16 cellular contexts compared by ENCODE assay signal in genomic region chr14:24439257-24439656, GRCh38. TPM values are rescaled to one million over a fixed set of nuclear protein-coding genes. Genes with fewer than 3 reads are reported as not detected.
A peak's percentile ranks its signal among the peaks of the same experiment; 100 is the strongest.
DNase-seq lines count a peak whose midpoint lies in the region; ATAC-seq and TF ChIP-seq lines count a peak whose summit lies in the region.
"Had no signal": no experiment of that assay in that cellular context is flagged by ENCODE, and none has a peak within 500 bp of the region (broad histone marks: within the 10 kb centered on the region; RNA-seq: fewer than 3 reads in every experiment).

No MANE protein-coding gene starts in this region.

- H4K20me1 ChIP-seq in BLaER1 = no peaks in the 10 kb centered on the region; the same call in 1 of the 2 replicates

- no peak for TF ChIP-seq CTCF in natural killer cell (IDR thresholded peaks at IDR 0.05)

- H3K27ac ChIP-seq in BLaER1 = 0 out of 2 replicates have a peak overlapping the region, but pooled peaks have one; percentile 32
- no peak overlapping the region for H3K27ac ChIP-seq in CD4-positive, CD25-positive, alpha-beta regulatory T cell (ENCODE audit: insufficient read depth, low read length, poor library complexity, severe bottlenecking)

- H3K36me3 ChIP-seq in BLaER1 = peaks cover 45% of the 10 kb centered on the region
- peaks cover 39% of the 10 kb centered on the region for H3K36me3 ChIP-seq in CD4-positive, CD25-positive, alpha-beta regulatory T cell (ENCODE audit: control insufficient read depth, insufficient read depth, low read length)

- peaks cover 0 to 7% (median 0%) of the 10 kb centered on the region in 7 donors for H3K9me3 Mint-ChIP-seq in CD4-positive, CD25-positive, alpha-beta regulatory T cell
- H3K9me3 Mint-ChIP-seq in activated naive CD8-positive, alpha-beta T cell treated with anti-CD3 and anti-CD28 coated beads, Interleukin-2, amount 10 ng/mL, durations not matched to agents 7 days and 5 days = no peaks in the 10 kb centered on the region
- H3K9me3 Mint-ChIP-seq in natural killer cell = no peaks in the 10 kb centered on the region

- no peak overlapping the region for H3K9ac ChIP-seq in BLaER1

- peaks cover 1% of the 10 kb centered on the region; the same call in 1 of the 2 replicates for H3K9me3 ChIP-seq in BLaER1
- no peaks in the 10 kb centered on the region for H3K9me3 ChIP-seq in CD4-positive, CD25-positive, alpha-beta regulatory T cell (ENCODE audit: control insufficient read depth in 2 of 2, low read length in 2 of 2)
- H3K9me3 ChIP-seq: tibial artery had no signal

- H3K27ac Mint-ChIP-seq in CD4-positive, CD25-positive, alpha-beta regulatory T cell = peak overlapping the region; percentile 8 to 59 (median 39)
- H3K27ac Mint-ChIP-seq in activated naive CD8-positive, alpha-beta T cell treated with anti-CD3 and anti-CD28 coated beads, Interleukin-2, amount 10 ng/mL, durations not matched to agents 7 days and 5 days = peak overlapping the region; percentile 4
- H3K27ac Mint-ChIP-seq in natural killer cell = peak overlapping the region in 1 of 2 donors; percentile 64

- peak overlapping the region in 2 of 4 donors; percentile 63 to 70 for H3K4me3 Mint-ChIP-seq in CD4-positive, CD25-positive, alpha-beta regulatory T cell
- H3K4me3 Mint-ChIP-seq in activated naive CD8-positive, alpha-beta T cell treated with anti-CD3 and anti-CD28 coated beads, Interleukin-2, amount 10 ng/mL, durations not matched to agents 7 days and 5 days = no peak overlapping the region
- H3K4me3 Mint-ChIP-seq in natural killer cell = peak overlapping the region; percentile 42

- DNase-seq in CD4-positive, CD25-positive, alpha-beta regulatory T cell = no peak
- DNase-seq in activated naive CD8-positive, alpha-beta T cell treated with anti-CD3 and anti-CD28 coated beads, Interleukin-2, amount 10 ng/mL, durations not matched to agents 7 days and 5 days = no peak
- no peak for DNase-seq in natural killer cell
- DNase-seq in NCI-H345 (lab: John Stamatoyannopoulos, UW) = no peak
- no peak for DNase-seq in effector CD4-positive, alpha-beta T cell
- DNase-seq: anterior cingulate cortex; central memory CD4-positive, alpha-beta T cell; Karpas-422; NCI-H1092 treated with DMSO at 0.1 percent for 48 hours; NCI-H2081; NCI-H446 treated with DMSO at 0.1 percent for 48 hours; occipital lobe; tibial artery had no signal

- intact Hi-C loops in natural killer cell (cut with micrococcal nuclease) = loop anchor here (10.0 kb wide), 1 partner anchor 194 kb away; the partner anchor contains the start of gene TINF2

- H3K27me3 ChIP-seq in BLaER1 = no peaks in the 10 kb centered on the region
- no peaks in the 10 kb centered on the region for H3K27me3 ChIP-seq in CD4-positive, CD25-positive, alpha-beta regulatory T cell (ENCODE audit: control insufficient read depth, insufficient read depth, low read length)
- H3K27me3 ChIP-seq: tibial artery had no signal

- ATAC-seq in CD4-positive, CD25-positive, alpha-beta regulatory T cell (ENCODE audit: low read depth in 2 of 2) = no peak
- no peak for ATAC-seq in activated naive CD8-positive, alpha-beta T cell treated with anti-CD3 and anti-CD28 coated beads, Interleukin-2, amount 10 ng/mL, durations not matched to agents 7 days and 5 days (ENCODE audit: low read depth)
- ATAC-seq in natural killer cell (no peak), GM19463 (IDR thresholded peaks at IDR 0.05; ENCODE audit: unreplicated experiment) (no peak)
- ATAC-seq: esophagus mucosa had no signal

- peaks cover 38% of the 10 kb centered on the region for H3K36me3 Mint-ChIP-seq in CD4-positive, CD25-positive, alpha-beta regulatory T cell
- H3K36me3 Mint-ChIP-seq in activated naive CD8-positive, alpha-beta T cell treated with anti-CD3 and anti-CD28 coated beads, Interleukin-2, amount 10 ng/mL, durations not matched to agents 7 days and 5 days = peaks cover 24% of the 10 kb centered on the region
- no peaks in the 10 kb centered on the region for H3K36me3 Mint-ChIP-seq in natural killer cell

- H3K4me1 Mint-ChIP-seq in CD4-positive, CD25-positive, alpha-beta regulatory T cell = peaks cover 20 to 72% (median 37%) of the 10 kb centered on the region in 4 donors
- peaks cover 43% of the 10 kb centered on the region for H3K4me1 Mint-ChIP-seq in activated naive CD8-positive, alpha-beta T cell treated with anti-CD3 and anti-CD28 coated beads, Interleukin-2, amount 10 ng/mL, durations not matched to agents 7 days and 5 days
- H3K4me1 Mint-ChIP-seq in natural killer cell = peaks cover 46 to 73% of the 10 kb centered on the region in 2 donors

- H3K4me3 ChIP-seq in BLaER1 = no peak overlapping the region
- no peak overlapping the region for H3K4me3 ChIP-seq in CD4-positive, CD25-positive, alpha-beta regulatory T cell (ENCODE audit: low read depth, low read length)
- H3K4me3 ChIP-seq: tibial artery had no signal

- H3K27me3 Mint-ChIP-seq in CD4-positive, CD25-positive, alpha-beta regulatory T cell = no peaks in the 10 kb centered on the region
- no peaks in the 10 kb centered on the region for H3K27me3 Mint-ChIP-seq in activated naive CD8-positive, alpha-beta T cell treated with anti-CD3 and anti-CD28 coated beads, Interleukin-2, amount 10 ng/mL, durations not matched to agents 7 days and 5 days
- no peaks in the 10 kb centered on the region for H3K27me3 Mint-ChIP-seq in natural killer cell (ENCODE audit: low read depth in 2 of 2)

- POLR2A ChIA-PET in activated naive CD8-positive, alpha-beta T cell treated with anti-CD3 and anti-CD28 coated beads, Interleukin-2, amount 10 ng/mL, durations not matched to agents 7 days and 5 days (lab: Charles Lee) = interaction anchor here (5.4 kb wide), 1 partner anchor 9 kb away, joined by 68 read pairs; the partner anchor contains the start of genes CBLN3 and KHNYN

- peak overlapping the region; percentile 95 for H3K4me2 ChIP-seq in BLaER1

- H3K4me1 ChIP-seq in BLaER1 = peaks cover 81% of the 10 kb centered on the region
- H3K4me1 ChIP-seq in CD4-positive, CD25-positive, alpha-beta regulatory T cell (ENCODE audit: control insufficient read depth, insufficient read depth, low read length, poor library complexity, severe bottlenecking) = peaks cover 32% of the 10 kb centered on the region

RNA-seq across cellular contexts. Expression of gene SDR39U1, which starts 3.3 kb away (rescaled TPM):
- 79.9 TPM for total RNA-seq in CD4-positive, CD25-positive, alpha-beta regulatory T cell
- 10 to 100 TPM; 46.1 to 63.1 (median 60.5) TPM for polyA plus RNA-seq in CD4-positive, CD25-positive, alpha-beta regulatory T cell
- total RNA-seq in activated naive CD8-positive, alpha-beta T cell treated with anti-CD3 and anti-CD28 coated beads, Interleukin-2, amount 10 ng/mL, durations not matched to agents 7 days and 5 days = 10 to 100 TPM; 75.7 to 79.5 TPM
- 100 to 1,000 TPM in 2 of 3 donors, 10 to 100 TPM in 1; 97.1 to 106 (median 100) TPM for total RNA-seq in natural killer cell

RNA-seq across cellular contexts. Expression of gene KHNYN, which starts 9.5 kb away (rescaled TPM):
- 139 TPM for total RNA-seq in CD4-positive, CD25-positive, alpha-beta regulatory T cell
- polyA plus RNA-seq in CD4-positive, CD25-positive, alpha-beta regulatory T cell = 10 to 100 TPM; 12.4 to 16.5 (median 15.0) TPM
- 100 to 1,000 TPM; 104 to 105 TPM for total RNA-seq in activated naive CD8-positive, alpha-beta T cell treated with anti-CD3 and anti-CD28 coated beads, Interleukin-2, amount 10 ng/mL, durations not matched to agents 7 days and 5 days
- total RNA-seq in natural killer cell = 100 to 1,000 TPM; 106 to 141 (median 116) TPM

RNA-seq across cellular contexts. Expression of gene CBLN3, which starts 9.8 kb away (rescaled TPM):
- 3.2 TPM for total RNA-seq in CD4-positive, CD25-positive, alpha-beta regulatory T cell
- under 1 TPM; 0.10 to 0.32 (median 0.11) TPM for polyA plus RNA-seq in CD4-positive, CD25-positive, alpha-beta regulatory T cell
- total RNA-seq in activated naive CD8-positive, alpha-beta T cell treated with anti-CD3 and anti-CD28 coated beads, Interleukin-2, amount 10 ng/mL, durations not matched to agents 7 days and 5 days = 1 to 10 TPM; 3.2 to 3.8 TPM
- total RNA-seq in natural killer cell = 1 to 10 TPM in 2 of 3 donors, under 1 TPM in 1; 0.75 to 1.5 (median 1.1) TPM

RNA-seq across cellular contexts. Expression of gene NYNRIN, which starts 40.5 kb away (rescaled TPM):
- 0.22 TPM for total RNA-seq in CD4-positive, CD25-positive, alpha-beta regulatory T cell
- polyA plus RNA-seq in CD4-positive, CD25-positive, alpha-beta regulatory T cell = under 1 TPM in 1 of 4 donors, not detected in 3; 0.02 TPM
- total RNA-seq in activated naive CD8-positive, alpha-beta T cell treated with anti-CD3 and anti-CD28 coated beads, Interleukin-2, amount 10 ng/mL, durations not matched to agents 7 days and 5 days = under 1 TPM; 0.34 to 0.42 TPM
- under 1 TPM; 0.23 to 0.53 (median 0.42) TPM for total RNA-seq in natural killer cell
